ENCODE assay signal across 8 cellular contexts in the genomic region with DNA sequence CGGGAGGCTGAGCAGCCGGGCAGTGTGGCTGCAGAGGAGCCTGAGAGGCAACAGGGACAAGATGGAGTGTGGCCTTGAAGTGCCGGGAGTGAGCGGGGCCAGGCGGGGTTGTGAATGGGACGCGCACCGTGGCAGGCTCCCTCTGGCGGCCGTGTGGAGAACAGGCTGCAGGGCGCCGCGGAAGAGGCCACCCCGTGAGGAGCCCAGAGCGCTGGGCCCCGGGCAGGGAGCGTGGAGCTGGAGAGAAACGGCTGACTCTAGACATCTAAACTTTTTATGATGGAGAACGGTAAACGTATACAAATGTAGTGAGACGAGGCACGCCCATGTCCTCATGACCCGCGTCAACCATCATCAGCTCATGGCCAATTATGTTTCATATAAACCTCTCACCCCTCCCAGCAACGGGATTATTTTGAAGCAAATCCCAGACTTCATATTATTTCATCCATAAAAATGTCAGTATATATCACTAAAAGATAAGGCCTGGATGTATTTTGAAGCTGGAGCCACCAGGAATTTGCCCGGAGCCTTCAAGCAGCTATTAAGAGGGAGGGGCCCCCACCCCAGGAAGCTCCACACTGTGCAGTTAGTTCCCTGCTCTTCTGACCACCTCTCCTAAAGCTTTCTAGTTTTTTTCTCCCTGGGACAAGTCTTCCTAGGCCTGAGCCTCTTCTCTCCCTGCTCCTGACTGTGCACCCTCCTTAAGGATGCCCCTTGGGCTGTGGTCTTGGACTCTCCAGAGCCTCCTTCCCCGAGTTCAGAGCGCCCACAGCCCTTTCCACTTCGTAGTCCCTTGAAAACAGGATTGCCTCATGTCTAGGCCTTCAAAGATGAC.
DNase-seq lines count a peak whose midpoint lies in the region; ATAC-seq lines count a peak whose summit lies in the region.

No MANE protein-coding gene starts in this region.

- no peak overlapping the region for H3K4me2 ChIP-seq in mesendoderm (ENCODE audit: low read length)

- H3K9me3 Mint-ChIP-seq in activated CD4-positive, alpha-beta memory T cell treated with anti-CD3 and anti-CD28 coated beads for 36 hours = no peaks in the 10 kb centered on the region

- H3K27ac Mint-ChIP-seq in activated CD4-positive, alpha-beta memory T cell treated with anti-CD3 and anti-CD28 coated beads for 36 hours = no peak overlapping the region

- H3K4me1 ChIP-seq in mesendoderm (ENCODE audit: control insufficient read depth, low read depth, low read length) = peaks cover 8% of the 10 kb centered on the region

- no peak overlapping the region for H2BK15ac ChIP-seq in mesendoderm (replicated peaks; ENCODE audit: low read depth)

- peaks cover 9% of the 10 kb centered on the region for H3K4me1 Mint-ChIP-seq in activated CD4-positive, alpha-beta memory T cell treated with anti-CD3 and anti-CD28 coated beads for 36 hours (ENCODE audit: low read depth)

- no peak overlapping the region for H3K4me3 ChIP-seq in mesendoderm (ENCODE audit: low read length)

- H3K79me1 ChIP-seq in mesendoderm (ENCODE audit: low read length) = no peaks in the 10 kb centered on the region

- no peaks in the 10 kb centered on the region for H3K36me3 Mint-ChIP-seq in activated CD4-positive, alpha-beta memory T cell treated with anti-CD3 and anti-CD28 coated beads for 36 hours

- H3K4me3 Mint-ChIP-seq in activated CD4-positive, alpha-beta memory T cell treated with anti-CD3 and anti-CD28 coated beads for 36 hours = no peak overlapping the region

- no peak overlapping the region for H2BK120ac ChIP-seq in mesendoderm (ENCODE audit: low read depth, low read length)

- POLR2A ChIA-PET in activated CD4-positive, alpha-beta memory T cell treated with anti-CD3 and anti-CD28 coated beads for 36 hours (lab: Charles Lee) = no interaction called here

- H3K36me3 ChIP-seq in mesendoderm (ENCODE audit: control insufficient read depth, insufficient read depth, low read length) = no peaks in the 10 kb centered on the region

- no peak overlapping the region for H4K8ac ChIP-seq in mesendoderm (ENCODE audit: low read depth, low read length)

- in situ Hi-C loops in G401 (cut with HindIII; ENCODE audit: low sequenced_read_pairs) = no loop called here

- peak overlapping the region; percentile 6 for H3K27ac ChIP-seq in mesendoderm (ENCODE audit: low read depth, low read length)

- no peak overlapping the region for H4K5ac ChIP-seq in mesendoderm (ENCODE audit: low read length)

- H3K18ac ChIP-seq in mesendoderm (ENCODE audit: low read length) = peak overlapping the region; percentile 23

- intact Hi-C loops in activated CD4-positive, alpha-beta memory T cell treated with anti-CD3 and anti-CD28 coated beads for 36 hours (cut with micrococcal nuclease) = loop anchor here (1.0 to 5.0 kb wide), 2 partner anchors 234 to 248 kb away; no protein-coding TSS in a partner anchor

- H2AK5ac ChIP-seq in mesendoderm (ENCODE audit: low read length) = no peak overlapping the region

- H3K9ac ChIP-seq in mesendoderm (ENCODE audit: low read length) = peak overlapping the region; percentile 44

- DNase-seq in G401 (ENCODE audit: low spot score) (peak; percentile 74), NCI-H774 (lab: John Stamatoyannopoulos, UW) (peak; percentile 62), mesendoderm (peak; percentile 89), amniotic stem cell (lab: John Stamatoyannopoulos, UW) (no peak)
- DNase-seq in activated CD4-positive, alpha-beta memory T cell treated with anti-CD3 and anti-CD28 coated beads for 36 hours = peak; percentile 85
- DNase-seq in effector CD4-positive, alpha-beta T cell = peak; percentile 53
- peak; percentile 49 for DNase-seq in stimulated activated CD8-positive, alpha-beta memory T cell treated with anti-CD3 and anti-CD28 coated beads, Interleukin-12 subunit alpha, Interleukin-12 subunit beta, amount 100 ng/mL, for 24 hours (ENCODE audit: extremely low read depth)

- CTCF ChIA-PET in activated CD4-positive, alpha-beta memory T cell treated with anti-CD3 and anti-CD28 coated beads for 36 hours (lab: Charles Lee) = interaction anchor here (0.6 to 6.0 kb wide), 48 partner anchors 9 to 465 kb away, joined by 3 to 95 read pairs (median 5); a partner anchor contains a TSS

- no peaks in the 10 kb centered on the region for H3K27me3 ChIP-seq in mesendoderm (ENCODE audit: insufficient read depth, low read length, poor library complexity)

- peaks cover 10% of the 10 kb centered on the region for H3K27me3 Mint-ChIP-seq in activated CD4-positive, alpha-beta memory T cell treated with anti-CD3 and anti-CD28 coated beads for 36 hours

- H2BK5ac ChIP-seq in mesendoderm (ENCODE audit: low read length) = no peak overlapping the region

- ATAC-seq in HG03097 (IDR thresholded peaks at IDR 0.05; ENCODE audit: low FRiP score, unreplicated experiment) = peak; percentile 80

- H3K79me2 ChIP-seq in mesendoderm (ENCODE audit: control insufficient read depth, insufficient read depth, low read length) = no peaks in the 10 kb centered on the region

- no peak overlapping the region for H3K4ac ChIP-seq in mesendoderm (ENCODE audit: low read depth, low read length)

- no peak overlapping the region for H3K23ac ChIP-seq in mesendoderm (ENCODE audit: low read length)

- no CpG with 5 or more reads among the region's 29 CpGs for WGBS in mesendoderm (ENCODE audit: extremely low coverage, insufficient coverage, low lambda C conversion rate)

- peak overlapping the region; percentile 80 for H3K56ac ChIP-seq in mesendoderm (ENCODE audit: low read length)
